ENCODE assay signal across 18 cellular contexts in genomic region chr19:1849999-1850398, GRCh38. TPM values are rescaled to one million over a fixed set of nuclear protein-coding genes. Genes with fewer than 3 reads are reported as not detected.
A peak's percentile ranks its signal among the peaks of the same experiment; 100 is the strongest.
DNase-seq lines count a peak whose midpoint lies in the region; ATAC-seq, FAIRE-seq and TF ChIP-seq lines count a peak whose summit lies in the region.
"Had no signal": no experiment of that assay in that cellular context is flagged by ENCODE, and none has a peak within 500 bp of the region (broad histone marks: within the 10 kb centered on the region; RNA-seq: fewer than 3 reads in every experiment).

No MANE protein-coding gene starts in this region.

- H4K12ac ChIP-seq in trophoblast cell (ENCODE audit: low read depth, low read length): no peak overlapping the region

- H3K79me2 ChIP-seq in GM23338 (replicated peaks; ENCODE audit: insufficient read depth) (peaks cover 30% of the 10 kb centered on the region), trophoblast cell (ENCODE audit: control insufficient read depth, insufficient read depth, low read length, poor library complexity) (peaks cover 13% of the 10 kb centered on the region)

- H3K4me1 ChIP-seq in GM23338 (ENCODE audit: insufficient read depth): peaks cover 14% of the 10 kb centered on the region; the same call in 1 of the 2 replicates
- peaks cover 11 to 12% of the 10 kb centered on the region in 2 experiments for H3K4me1 ChIP-seq in trophoblast cell (ENCODE audit: control insufficient read depth in 1 of 2, insufficient read depth in 2 of 2, low read length in 2 of 2)
- H3K4me1 ChIP-seq in SJCRH30: peaks cover 3% of the 10 kb centered on the region; the same call in 1 of the 2 replicates

- H2AFZ ChIP-seq in GM23338: no peak overlapping the region
- no peak overlapping the region for H2AFZ ChIP-seq in trophoblast cell (ENCODE audit: insufficient read depth, low read length, poor library complexity)

- no peak overlapping the region for H3K14ac ChIP-seq in trophoblast cell (ENCODE audit: low read length)

- H3K27ac ChIP-seq in CD4-positive, alpha-beta T cell (ENCODE audit: low read depth, low read length): no peak overlapping the region
- H3K27ac ChIP-seq in GM23338 (ENCODE audit: low read depth) (no peak overlapping the region), trophoblast cell (ENCODE audit: low read depth, low read length) (no peak overlapping the region), SJCRH30 (no peak overlapping the region)
- H3K27ac ChIP-seq: gastroesophageal sphincter had no signal

- peaks cover 11% of the 10 kb centered on the region for H4K20me1 ChIP-seq in GM23338 (replicated peaks; ENCODE audit: insufficient read depth)

- peaks cover 59% of the 10 kb centered on the region for H3K4me1 Mint-ChIP-seq in CD4-positive, alpha-beta T cell (ENCODE audit: low read depth)
- H3K4me1 Mint-ChIP-seq in GM23338: peaks cover 44% of the 10 kb centered on the region
- H3K4me1 Mint-ChIP-seq in activated T-helper 17 cell treated with anti-CD3 and anti-CD28 coated beads, Interleukin-2, amount 50 U/mL, for 72 hours: peaks cover 18% of the 10 kb centered on the region
- peaks cover 29 to 41% of the 10 kb centered on the region in 2 donors for H3K4me1 Mint-ChIP-seq in natural killer cell treated with Interleukin-12 subunit alpha and Interleukin-12 subunit beta and Interleukin-15 and Interleukin-18, amount 100 ng/mL, for 72 hours (ENCODE audit: low read depth in 2 of 2)

- H2AK5ac ChIP-seq in trophoblast cell (ENCODE audit: low read length): no peak overlapping the region

- CTCF ChIA-PET in CD4-positive, alpha-beta T cell (lab: Charles Lee): interaction anchor here (1.3 kb wide), 1 partner anchor 26 kb away, joined by 5 read pairs; no protein-coding TSS in a partner anchor

- H3K23ac ChIP-seq in trophoblast cell (ENCODE audit: low read length): no peak overlapping the region

- H3K9me2 ChIP-seq in GM23338 (ENCODE audit: insufficient read depth): no peaks in the 10 kb centered on the region

- WGBS in trophoblast cell (ENCODE audit: extremely low coverage, insufficient coverage, insufficient read length): no CpG with 5 or more reads among the region's 9 CpGs

- no peak overlapping the region for H3K4me2 ChIP-seq in GM23338
- H3K4me2 ChIP-seq in trophoblast cell (ENCODE audit: low read length): no peak overlapping the region

- no peak overlapping the region for H4K91ac ChIP-seq in trophoblast cell (ENCODE audit: low read depth, low read length)

- intact Hi-C loops in CD4-positive, alpha-beta T cell (cut with DNase I, micrococcal nuclease): loop anchor here in 1 of 2 experiments (2.0 kb wide), 1 partner anchor 13 kb away; the partner anchor contains the start of gene KLF16

- no peaks in the 10 kb centered on the region for H3K9me3 Mint-ChIP-seq in CD4-positive, alpha-beta T cell
- H3K9me3 Mint-ChIP-seq in GM23338: 0 out of 3 replicates have a peak, but pooled peaks cover 2% of the 10 kb centered on the region
- H3K9me3 Mint-ChIP-seq in activated T-helper 17 cell treated with anti-CD3 and anti-CD28 coated beads, Interleukin-2, amount 50 U/mL, for 72 hours: no peaks in the 10 kb centered on the region
- H3K9me3 Mint-ChIP-seq in natural killer cell treated with Interleukin-12 subunit alpha and Interleukin-12 subunit beta and Interleukin-15 and Interleukin-18, amount 100 ng/mL, for 72 hours: no peaks in the 10 kb centered on the region

- no peak for DNase-seq in CD4-positive, alpha-beta T cell
- DNase-seq in GM23338 (ENCODE audit: low spot score) (no peak), HTR-8/SVneo (ENCODE audit: insufficient read length, low spot score) (no peak), trophoblast cell (no peak), SJCRH30 (no peak)
- no peak for DNase-seq in natural killer cell treated with Interleukin-12 subunit alpha and Interleukin-12 subunit beta and Interleukin-15 and Interleukin-18, amount 100 ng/mL, for 72 hours (ENCODE audit: low spot score)
- DNase-seq: AML-193; anterior cingulate cortex; effector CD4-positive, alpha-beta T cell; KG1; left cardiac atrium; mesendoderm; NCI-H187 treated with DMSO at 0.1 percent for 48 hours; Peyer's patch had no signal

- no peaks in the 10 kb centered on the region for H3K9me3 ChIP-seq in CD4-positive, alpha-beta T cell (ENCODE audit: control insufficient read depth, low read length)
- H3K9me3 ChIP-seq in trophoblast cell (ENCODE audit: insufficient read depth, low read depth, low read length): peaks cover 7% of the 10 kb centered on the region
- no peaks in the 10 kb centered on the region for H3K9me3 ChIP-seq in SJCRH30 (replicated peaks)
- H3K9me3 ChIP-seq: gastroesophageal sphincter, Peyer's patch had no signal

- H3K9ac ChIP-seq in trophoblast cell (ENCODE audit: low read length): no peak overlapping the region

- peak overlapping the region; percentile 93 for H3K27ac Mint-ChIP-seq in CD4-positive, alpha-beta T cell
- H3K27ac Mint-ChIP-seq in GM23338: peak overlapping the region; percentile 41; the same call in 1 of the 2 replicates
- peak overlapping the region; percentile 20 for H3K27ac Mint-ChIP-seq in activated T-helper 17 cell treated with anti-CD3 and anti-CD28 coated beads, Interleukin-2, amount 50 U/mL, for 72 hours
- H3K27ac Mint-ChIP-seq in natural killer cell treated with Interleukin-12 subunit alpha and Interleukin-12 subunit beta and Interleukin-15 and Interleukin-18, amount 100 ng/mL, for 72 hours: peak overlapping the region in 1 of 2 donors; percentile 61

- peak overlapping the region; percentile 80 for H3K4me3 Mint-ChIP-seq in CD4-positive, alpha-beta T cell
- H3K4me3 Mint-ChIP-seq in GM23338: no peak overlapping the region
- no peak overlapping the region for H3K4me3 Mint-ChIP-seq in activated T-helper 17 cell treated with anti-CD3 and anti-CD28 coated beads, Interleukin-2, amount 50 U/mL, for 72 hours
- peak overlapping the region; percentile 15 for H3K4me3 Mint-ChIP-seq in natural killer cell treated with Interleukin-12 subunit alpha and Interleukin-12 subunit beta and Interleukin-15 and Interleukin-18, amount 100 ng/mL, for 72 hours

- H3K18ac ChIP-seq in trophoblast cell (ENCODE audit: low read length): no peak overlapping the region

- H3K36me3 ChIP-seq in GM23338 (ENCODE audit: insufficient read depth) (no peaks in the 10 kb centered on the region), trophoblast cell (ENCODE audit: control insufficient read depth in 1 of 2, insufficient read depth in 2 of 2, low read length in 2 of 2) (peaks cover 5 to 6% of the 10 kb centered on the region in 2 experiments), SJCRH30 (no peaks in the 10 kb centered on the region)
- H3K36me3 ChIP-seq: Peyer's patch had no signal

- no peak overlapping the region for H2BK120ac ChIP-seq in trophoblast cell (ENCODE audit: insufficient read depth, low read length, poor library complexity)

- no peak overlapping the region for H4K8ac ChIP-seq in trophoblast cell (ENCODE audit: low read depth, low read length)

- H2BK12ac ChIP-seq in trophoblast cell (ENCODE audit: low read length): no peak overlapping the region

- no peak for ATAC-seq in CD4-positive, alpha-beta T cell (ENCODE audit: poor library complexity)
- no peak for ATAC-seq in GM23338
- no peak for ATAC-seq in activated T-helper 17 cell treated with anti-CD3 and anti-CD28 coated beads, Interleukin-2, amount 50 U/mL, for 72 hours (replicated peaks)
- ATAC-seq in natural killer cell treated with Interleukin-12 subunit alpha and Interleukin-12 subunit beta and Interleukin-15 and Interleukin-18, amount 100 ng/mL, for 72 hours: no peak
- ATAC-seq: esophagus mucosa, gastroesophageal sphincter, left cardiac atrium had no signal

- H3K36me3 Mint-ChIP-seq in CD4-positive, alpha-beta T cell (ENCODE audit: low read depth): peaks cover 22% of the 10 kb centered on the region
- H3K36me3 Mint-ChIP-seq in GM23338 (ENCODE audit: low read depth): peaks cover 5% of the 10 kb centered on the region; the same call in 2 of the 3 replicates
- peaks cover 17% of the 10 kb centered on the region for H3K36me3 Mint-ChIP-seq in activated T-helper 17 cell treated with anti-CD3 and anti-CD28 coated beads, Interleukin-2, amount 50 U/mL, for 72 hours (ENCODE audit: low read depth)
- H3K36me3 Mint-ChIP-seq in natural killer cell treated with Interleukin-12 subunit alpha and Interleukin-12 subunit beta and Interleukin-15 and Interleukin-18, amount 100 ng/mL, for 72 hours: no peaks in the 10 kb centered on the region

- H3K79me1 ChIP-seq in trophoblast cell (ENCODE audit: low read length): peaks cover 12% of the 10 kb centered on the region

- H3K27me3 ChIP-seq in CD4-positive, alpha-beta T cell (ENCODE audit: control insufficient read depth, insufficient read depth, low read length): no peaks in the 10 kb centered on the region
- H3K27me3 ChIP-seq in GM23338 (ENCODE audit: insufficient read depth) (no peaks in the 10 kb centered on the region), trophoblast cell (ENCODE audit: insufficient read depth, low read length) (no peaks in the 10 kb centered on the region), SJCRH30 (no peaks in the 10 kb centered on the region)
- H3K27me3 ChIP-seq: Peyer's patch had no signal

- no peak overlapping the region for H3K4ac ChIP-seq in trophoblast cell (ENCODE audit: low read depth, low read length)

- FAIRE-seq in HTR-8/SVneo (lab: Jason Lieb, UNC): no peak
- FAIRE-seq: D721Med had no signal

- POLR2A ChIA-PET in CD4-positive, alpha-beta T cell (lab: Charles Lee): no interaction called here

- no peaks in the 10 kb centered on the region for H3K27me3 Mint-ChIP-seq in CD4-positive, alpha-beta T cell
- H3K27me3 Mint-ChIP-seq in GM23338 (ENCODE audit: insufficient read depth, low read depth, poor library complexity): peaks cover 30% of the 10 kb centered on the region
- no peaks in the 10 kb centered on the region for H3K27me3 Mint-ChIP-seq in activated T-helper 17 cell treated with anti-CD3 and anti-CD28 coated beads, Interleukin-2, amount 50 U/mL, for 72 hours
- no peaks in the 10 kb centered on the region for H3K27me3 Mint-ChIP-seq in natural killer cell treated with Interleukin-12 subunit alpha and Interleukin-12 subunit beta and Interleukin-15 and Interleukin-18, amount 100 ng/mL, for 72 hours

- no peak for TF ChIP-seq CTCF in CD4-positive, alpha-beta T cell (IDR thresholded peaks at IDR 0.05)
- TF ChIP-seq CTCF in GM23338 (conservative IDR thresholded peaks at IDR 0.05; ENCODE audit: low read depth in 2 of 2): no peak

- peaks cover 20% of the 10 kb centered on the region for H3F3A ChIP-seq in GM23338 (replicated peaks; ENCODE audit: low read depth)

- H2BK5ac ChIP-seq in trophoblast cell (ENCODE audit: low read depth, low read length, poor library complexity): no peak overlapping the region

- H3K4me3 ChIP-seq in GM23338: no peak overlapping the region
- no peak overlapping the region for H3K4me3 ChIP-seq in trophoblast cell (ENCODE audit: low read depth, low read length)
- no peak overlapping the region for H3K4me3 ChIP-seq in SJCRH30
- H3K4me3 ChIP-seq: gastroesophageal sphincter, Peyer's patch had no signal

RNA-seq across cellular contexts. Expression of gene REXO1, which starts 1.7 kb away (rescaled TPM):
- total RNA-seq in CD4-positive, alpha-beta T cell: 100 to 1,000 TPM; 106 to 114 TPM
- total RNA-seq in GM23338 (2014; rRNA removed; shearing (Covaris generic)): 28.4 and 90.1 TPM in 2 replicates
- 20.2 and 23.5 TPM in 2 replicates for polyA plus RNA-seq in GM23338 (2016; fragmentation: Nextera tagmentation; extraction: Ambion mirVana)
- 10 to 100 TPM; 39.7 to 50.0 TPM for total RNA-seq in activated T-helper 17 cell treated with anti-CD3 and anti-CD28 coated beads, Interleukin-2, amount 50 U/mL, for 72 hours
- 100 to 1,000 TPM in 1 of 2 donors, 10 to 100 TPM in 1; 69.1 to 103 TPM for total RNA-seq in natural killer cell treated with Interleukin-12 subunit alpha and Interleukin-12 subunit beta and Interleukin-15 and Interleukin-18, amount 100 ng/mL, for 72 hours
- 24.5 and 26.8 TPM in 2 replicates for polyA plus RNA-seq in trophoblast cell (2013)
- total RNA-seq in SJCRH30 (2014; rRNA removed; shearing (Covaris generic)): 17.7 and 19.1 TPM in 2 replicates

RNA-seq across cellular contexts. Expression of gene KLF16, which starts 13.4 kb away (rescaled TPM):
- total RNA-seq in CD4-positive, alpha-beta T cell: 10 to 100 TPM; 83.8 to 89.2 TPM
- total RNA-seq in GM23338 (2014; rRNA removed; shearing (Covaris generic)): 20.2 and 22.0 TPM in 2 replicates
- polyA plus RNA-seq in GM23338 (2016; fragmentation: Nextera tagmentation; extraction: Ambion mirVana): 8.9 and 12.3 TPM in 2 replicates
- total RNA-seq in activated T-helper 17 cell treated with anti-CD3 and anti-CD28 coated beads, Interleukin-2, amount 50 U/mL, for 72 hours: 10 to 100 TPM; 16.3 to 32.9 TPM
- 10 to 100 TPM; 18.0 to 49.8 TPM for total RNA-seq in natural killer cell treated with Interleukin-12 subunit alpha and Interleukin-12 subunit beta and Interleukin-15 and Interleukin-18, amount 100 ng/mL, for 72 hours
- polyA plus RNA-seq in trophoblast cell (2013): 18.5 and 21.1 TPM in 2 replicates
- 5.1 and 5.8 TPM in 2 replicates for total RNA-seq in SJCRH30 (2014; rRNA removed; shearing (Covaris generic))

RNA-seq across cellular contexts. Expression of gene ABHD17A, which starts 35.3 kb away (rescaled TPM):
- 100 to 1,000 TPM; 156 to 172 TPM for total RNA-seq in CD4-positive, alpha-beta T cell
- 68.8 and 99.9 TPM in 2 replicates for total RNA-seq in GM23338 (2014; rRNA removed; shearing (Covaris generic))
- 34.2 and 37.1 TPM in 2 replicates for polyA plus RNA-seq in GM23338 (2016; fragmentation: Nextera tagmentation; extraction: Ambion mirVana)
- total RNA-seq in activated T-helper 17 cell treated with anti-CD3 and anti-CD28 coated beads, Interleukin-2, amount 50 U/mL, for 72 hours: 100 to 1,000 TPM in 1 of 2 donors, 10 to 100 TPM in 1; 84.4 to 109 TPM
- total RNA-seq in natural killer cell treated with Interleukin-12 subunit alpha and Interleukin-12 subunit beta and Interleukin-15 and Interleukin-18, amount 100 ng/mL, for 72 hours: 100 to 1,000 TPM; 127 to 132 TPM
- 55.3 and 58.0 TPM in 2 replicates for polyA plus RNA-seq in trophoblast cell (2013)
- total RNA-seq in SJCRH30 (2014; rRNA removed; shearing (Covaris generic)): 39.2 and 41.6 TPM in 2 replicates

RNA-seq across cellular contexts. Expression of gene ATP8B3, which starts 37.9 kb away (rescaled TPM):
- 1 to 10 TPM; 2.5 to 3.2 TPM for total RNA-seq in CD4-positive, alpha-beta T cell
- total RNA-seq in GM23338 (2014; rRNA removed; shearing (Covaris generic)): 2.8 and 6.0 TPM in 2 replicates
- 1.7 and 2.1 TPM in 2 replicates for polyA plus RNA-seq in GM23338 (2016; fragmentation: Nextera tagmentation; extraction: Ambion mirVana)
- 10 to 100 TPM; 10.1 to 44.8 TPM for total RNA-seq in activated T-helper 17 cell treated with anti-CD3 and anti-CD28 coated beads, Interleukin-2, amount 50 U/mL, for 72 hours
- total RNA-seq in natural killer cell treated with Interleukin-12 subunit alpha and Interleukin-12 subunit beta and Interleukin-15 and Interleukin-18, amount 100 ng/mL, for 72 hours: 1 to 10 TPM; 2.3 to 2.8 TPM
- polyA plus RNA-seq in trophoblast cell (2013): 0.94 and 0.97 TPM in 2 replicates
- 0.08 TPM in 1 of 2 replicates, not detected in the other for total RNA-seq in SJCRH30 (2014; rRNA removed; shearing (Covaris generic))

RNA-seq across cellular contexts. Expression of gene ADAT3, which starts 55.2 kb away (rescaled TPM):
- total RNA-seq in CD4-positive, alpha-beta T cell: 1 to 10 TPM; 7.9 to 8.2 TPM
- total RNA-seq in GM23338 (2014; rRNA removed; shearing (Covaris generic)): 10.6 and 12.4 TPM in 2 replicates
- polyA plus RNA-seq in GM23338 (2016; fragmentation: Nextera tagmentation; extraction: Ambion mirVana): 7.8 and 7.9 TPM in 2 replicates
- total RNA-seq in activated T-helper 17 cell treated with anti-CD3 and anti-CD28 coated beads, Interleukin-2, amount 50 U/mL, for 72 hours: 10 to 100 TPM; 11.6 to 12.2 TPM
- total RNA-seq in natural killer cell treated with Interleukin-12 subunit alpha and Interleukin-12 subunit beta and Interleukin-15 and Interleukin-18, amount 100 ng/mL, for 72 hours: 10 to 100 TPM in 1 of 2 donors, 1 to 10 TPM in 1; 7.5 to 13.3 TPM
- polyA plus RNA-seq in trophoblast cell (2013): 10.9 and 12.1 TPM in 2 replicates
- total RNA-seq in SJCRH30 (2014; rRNA removed; shearing (Covaris generic)): 4.7 and 4.8 TPM in 2 replicates

Comparison
In these comparisons a context has a peak if more than half of its experiments do, and no peak if none do; other contexts are left out.
1. H3K4me3 Mint-ChIP-seq: peak in CD4-positive, alpha-beta T cell (single experiment) and natural killer cell treated with Interleukin-12 subunit alpha and Interleukin-12 subunit beta and Interleukin-15 and Interleukin-18, amount 100 ng/mL, for 72 hours (single experiment); none in GM23338 (single experiment) and activated T-helper 17 cell treated with anti-CD3 and anti-CD28 coated beads, Interleukin-2, amount 50 U/mL, for 72 hours (single experiment).